8 cellular contexts compared by ENCODE assay signal in the genomic region with DNA sequence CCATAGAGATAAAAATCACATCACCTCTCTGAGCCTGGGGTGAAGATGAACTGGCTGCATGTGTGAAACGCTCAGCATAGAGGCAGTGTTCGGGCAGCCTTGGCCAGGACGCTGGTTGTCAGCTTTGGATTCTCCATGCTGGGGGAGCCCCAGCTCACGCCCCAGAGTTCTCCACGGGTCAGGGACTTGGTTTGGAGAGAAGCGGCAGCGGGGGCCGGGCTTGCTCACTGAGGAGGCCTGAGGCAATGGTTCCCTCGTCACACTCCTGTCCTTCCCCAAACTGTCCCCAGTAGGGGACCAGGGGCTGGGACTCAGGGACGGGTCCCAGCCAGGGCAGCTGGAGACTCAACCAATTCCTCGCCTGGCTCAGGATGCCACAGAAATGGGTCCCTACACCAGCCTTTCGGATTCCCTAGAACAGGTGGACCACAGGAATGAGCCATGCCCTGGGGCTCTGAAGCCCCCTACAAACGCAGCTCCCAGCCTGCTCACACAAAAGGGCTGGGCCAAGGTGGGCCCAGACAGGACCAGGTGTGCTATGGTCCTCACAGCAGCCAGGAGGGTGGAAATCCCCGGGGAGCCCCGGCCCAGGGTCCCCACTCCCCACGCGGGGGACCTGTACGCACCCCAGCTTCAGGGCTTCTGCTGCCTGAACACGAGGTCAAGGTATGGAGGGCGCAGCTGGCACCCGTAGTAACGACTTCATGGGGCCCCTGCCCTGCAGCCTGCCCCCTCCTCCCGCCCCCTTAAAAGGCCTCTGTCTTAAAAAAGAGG. TPM values are rescaled to one million over a fixed set of nuclear protein-coding genes. Genes with fewer than 3 reads are reported as not detected.
A peak's percentile ranks its signal among the peaks of the same experiment; 100 is the strongest.
DNase-seq lines count a peak whose midpoint lies in the region; ATAC-seq and FAIRE-seq lines count a peak whose summit lies in the region.

No MANE protein-coding gene starts in this region.

- H3K9ac ChIP-seq in HUES6 (ENCODE audit: low read length) (peak overlapping the region; percentile 68), adipocyte (ENCODE audit: low read length) (peak overlapping the region; percentile 95)

- FAIRE-seq in urothelium cell line (lab: Jason Lieb, UNC): no peak

- no peaks in the 10 kb centered on the region for H3K9me3 Mint-ChIP-seq in stimulated activated effector memory CD8-positive, alpha-beta T cell treated with anti-CD3 and anti-CD28 coated beads, Interleukin-12 subunit alpha, Interleukin-12 subunit beta, amount 100 ng/mL, for 72 hours

- ATAC-seq in stimulated activated effector memory CD8-positive, alpha-beta T cell treated with anti-CD3 and anti-CD28 coated beads, Interleukin-12 subunit alpha, Interleukin-12 subunit beta, amount 100 ng/mL, for 72 hours: no peak

- H3K4me1 Mint-ChIP-seq in stimulated activated effector memory CD8-positive, alpha-beta T cell treated with anti-CD3 and anti-CD28 coated beads, Interleukin-12 subunit alpha, Interleukin-12 subunit beta, amount 100 ng/mL, for 72 hours: peaks cover 7% of the 10 kb centered on the region

- no peaks in the 10 kb centered on the region for H3K36me3 ChIP-seq in HUES6 (ENCODE audit: control insufficient read depth, insufficient read depth, low read length)
- H3K36me3 ChIP-seq in adipocyte (ENCODE audit: control insufficient read depth, insufficient read depth, low read length, severe bottlenecking): peaks cover 4% of the 10 kb centered on the region

- H3K36me3 Mint-ChIP-seq in stimulated activated effector memory CD8-positive, alpha-beta T cell treated with anti-CD3 and anti-CD28 coated beads, Interleukin-12 subunit alpha, Interleukin-12 subunit beta, amount 100 ng/mL, for 72 hours: peaks cover 8% of the 10 kb centered on the region

- H3K27ac Mint-ChIP-seq in stimulated activated effector memory CD8-positive, alpha-beta T cell treated with anti-CD3 and anti-CD28 coated beads, Interleukin-12 subunit alpha, Interleukin-12 subunit beta, amount 100 ng/mL, for 72 hours: peak overlapping the region; percentile 8

- H3K27ac ChIP-seq in HUES6 (ENCODE audit: low read depth, low read length): no peak overlapping the region

- peak; percentile 52 for DNase-seq in adipocyte (ENCODE audit: low read depth)
- no peak for DNase-seq in stimulated activated effector memory CD8-positive, alpha-beta T cell treated with anti-CD3 and anti-CD28 coated beads, Interleukin-12 subunit alpha, Interleukin-12 subunit beta, amount 100 ng/mL, for 72 hours (ENCODE audit: low spot score in 2 of 2)
- no peak for DNase-seq in COLO829 (ENCODE audit: low spot score)
- no peak for DNase-seq in urothelium cell line (ENCODE audit: low spot score)
- DNase-seq in SK-N-DZ (ENCODE audit: low spot score): no peak
- no peak for DNase-seq in nucleus accumbens (lab: John Stamatoyannopoulos, UW)

- 0 out of 2 replicates have a peak, but pooled peaks cover 9% of the 10 kb centered on the region for H3K27me3 ChIP-seq in HUES6 (ENCODE audit: control insufficient read depth, insufficient read depth, low read length)
- no peaks in the 10 kb centered on the region for H3K27me3 ChIP-seq in adipocyte (replicated peaks; ENCODE audit: control insufficient read depth, insufficient read depth, low read length)

- peak overlapping the region; percentile 66 for H3K4me3 Mint-ChIP-seq in stimulated activated effector memory CD8-positive, alpha-beta T cell treated with anti-CD3 and anti-CD28 coated beads, Interleukin-12 subunit alpha, Interleukin-12 subunit beta, amount 100 ng/mL, for 72 hours

- H3K4me3 ChIP-seq in HUES6 (ENCODE audit: low read depth, low read length) (peak overlapping the region; percentile 77), adipocyte (ENCODE audit: low read length) (peak overlapping the region; percentile 88), iPS-18c (ENCODE audit: insufficient read depth, low read depth, low read length) (peak overlapping the region; percentile 63)

- H3K9me3 ChIP-seq in HUES6 (ENCODE audit: control insufficient read depth, insufficient read depth, low read depth, low read length): no peaks in the 10 kb centered on the region
- H3K9me3 ChIP-seq in adipocyte (ENCODE audit: control insufficient read depth, low read length): no peaks in the 10 kb centered on the region
- H3K9me3 ChIP-seq in iPS-18c (ENCODE audit: control insufficient read depth, insufficient read depth, low read length): no peaks in the 10 kb centered on the region

- H3K4me1 ChIP-seq in HUES6 (ENCODE audit: control insufficient read depth, insufficient read depth, low read length): no peaks in the 10 kb centered on the region; the same call in 1 of the 2 replicates
- peaks cover 48% of the 10 kb centered on the region for H3K4me1 ChIP-seq in adipocyte (ENCODE audit: control insufficient read depth, insufficient read depth, low read length)

RNA-seq across cellular contexts. Expression of a gene that starts 1.4 kb away (rescaled TPM):
- polyA plus RNA-seq in SK-N-DZ (2014; cell fraction: cytosol; rRNA removed): 24.6 and 29.0 TPM in 2 replicates
- polyA plus RNA-seq in SK-N-DZ (2014; cell fraction: nucleus; rRNA removed): 38.6 and 38.7 TPM in 2 replicates

RNA-seq across cellular contexts. Expression of a gene that starts 18.6 kb away (rescaled TPM):
- polyA plus RNA-seq in SK-N-DZ (2014; cell fraction: cytosol; rRNA removed): 16.7 and 22.6 TPM in 2 replicates
- 34.7 and 51.8 TPM in 2 replicates for polyA plus RNA-seq in SK-N-DZ (2014; cell fraction: nucleus; rRNA removed)

RNA-seq across cellular contexts. Expression of a gene that starts 18.6 kb away (rescaled TPM):
- polyA plus RNA-seq in SK-N-DZ (2014; cell fraction: cytosol; rRNA removed): 0.07 and 0.17 TPM in 2 replicates
- not detected in 2 replicates for polyA plus RNA-seq in SK-N-DZ (2014; cell fraction: nucleus; rRNA removed)
